In the genomic region with DNA sequence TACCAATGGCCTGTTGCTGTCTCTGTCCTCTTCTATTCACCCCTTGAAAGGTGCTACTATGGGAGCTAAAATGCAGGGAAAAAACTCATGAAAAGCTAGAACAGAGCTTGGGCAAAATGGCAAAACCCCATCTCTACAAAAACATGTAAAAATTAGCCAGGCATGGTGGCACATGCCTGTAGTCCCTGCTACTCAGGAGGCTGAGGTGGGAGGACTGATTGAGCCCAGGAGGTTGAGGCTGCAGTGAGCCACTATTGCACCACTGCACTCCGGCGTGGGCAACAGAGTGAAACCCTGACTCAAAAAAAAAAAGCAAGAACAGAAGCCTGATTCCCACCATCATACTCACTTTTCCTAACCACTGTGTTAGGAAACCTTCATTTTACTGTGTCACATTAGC, we compare ENCODE assay signal across 14 cellular contexts. TPM values are rescaled to one million over a fixed set of nuclear protein-coding genes. Genes with fewer than 3 reads are reported as not detected.
DNase-seq lines count a peak whose midpoint lies in the region; ATAC-seq and TF ChIP-seq lines count a peak whose summit lies in the region.
"Had no signal": no experiment of that assay in that cellular context is flagged by ENCODE, and none has a peak within 500 bp of the region (broad histone marks: within the 10 kb centered on the region; RNA-seq: fewer than 3 reads in every experiment).

No MANE protein-coding gene starts in this region.

- TF ChIP-seq EP300 in transverse colon (IDR thresholded peaks at IDR 0.05; ENCODE audit: low read depth), result no peak

- H3K9me3 ChIP-seq in heart left ventricle (no peaks in the 10 kb centered on the region), endodermal cell (ENCODE audit: control insufficient read depth, low read length) (peaks cover 11% of the 10 kb centered on the region), transverse colon (no peaks in the 10 kb centered on the region)
- H3K9me3 ChIP-seq: upper lobe of left lung had no signal

- TF ChIP-seq POLR2A in heart left ventricle (IDR thresholded peaks at IDR 0.05), result no peak
- no peak for TF ChIP-seq POLR2A in transverse colon (IDR thresholded peaks at IDR 0.05)

- H3K9me3 Mint-ChIP-seq in endodermal cell, result no peaks in the 10 kb centered on the region
- no peaks in the 10 kb centered on the region for H3K9me3 Mint-ChIP-seq in natural killer cell
- H3K9me3 Mint-ChIP-seq: activated T-cell treated with anti-CD3 and anti-CD28 coated beads, Interleukin-2, amount 50 U/mL, for 4 hours had no signal

- no peak overlapping the region for H3K4me3 Mint-ChIP-seq in endodermal cell
- H3K4me3 Mint-ChIP-seq in natural killer cell, result no peak overlapping the region
- H3K4me3 Mint-ChIP-seq: activated T-cell treated with anti-CD3 and anti-CD28 coated beads, Interleukin-2, amount 50 U/mL, for 4 hours had no signal

- H3K4me1 Mint-ChIP-seq in endodermal cell, result peaks cover 27% of the 10 kb centered on the region
- peaks cover 38 to 51% of the 10 kb centered on the region in 2 donors for H3K4me1 Mint-ChIP-seq in natural killer cell

- H3K27ac Mint-ChIP-seq in endodermal cell (peak overlapping the region; percentile 10), natural killer cell (peak overlapping the region; percentile 64 to 76)

- intact Hi-C loops in heart left ventricle (cut with DNase I), result loop anchor here in 4 of 10 donors (5.0 to 10.0 kb wide), 2 partner anchors 60 to 73 kb away; no protein-coding TSS in a partner anchor
- intact Hi-C loops in cardiac septum (cut with DNase I), result no loop called here
- intact Hi-C loops in natural killer cell (cut with micrococcal nuclease), result no loop called here
- intact Hi-C loops in transverse colon (cut with DNase I; ENCODE audit: low total_unique reads), result loop anchor here (5.0 kb wide), 1 partner anchor 73 kb away; no protein-coding TSS in a partner anchor

- peaks cover 0 to 7% (median under 1%) of the 10 kb centered on the region in 9 donors for H3K36me3 ChIP-seq in heart left ventricle
- H3K36me3 ChIP-seq in endodermal cell (ENCODE audit: control insufficient read depth, insufficient read depth, low read length), result peaks cover 37% of the 10 kb centered on the region
- H3K36me3 ChIP-seq in transverse colon, result no peaks in the 10 kb centered on the region
- H3K36me3 ChIP-seq: upper lobe of left lung had no signal

- H3K9ac ChIP-seq in endodermal cell (ENCODE audit: extremely low read depth, low read length, poor library complexity, severe bottlenecking), result no peak overlapping the region

- H3K4me1 ChIP-seq in heart left ventricle (peaks cover 0 to 99% (median 64%) of the 10 kb centered on the region in 12 donors), endodermal cell (ENCODE audit: control insufficient read depth, insufficient read depth, low read length) (peaks cover 4% of the 10 kb centered on the region), transverse colon (peaks cover 30 to 76% (median 48%) of the 10 kb centered on the region in 4 donors)

- peaks cover 26% of the 10 kb centered on the region for H3K36me3 Mint-ChIP-seq in endodermal cell (ENCODE audit: low read depth)
- H3K36me3 Mint-ChIP-seq in natural killer cell, result no peaks in the 10 kb centered on the region

- H3K4me3 ChIP-seq in heart left ventricle (peak overlapping the region in 10 of 12 donors; percentile 18 to 50 (median 42)), endodermal cell (ENCODE audit: low read length) (no peak overlapping the region), transverse colon (no peak overlapping the region)
- H3K4me3 ChIP-seq: upper lobe of left lung had no signal

- 57 to 89% (median 79%) methylated on average over 2 of the region's 2 CpGs for WGBS in heart left ventricle, 4 donors
- WGBS in endodermal cell (ENCODE audit: insufficient coverage in 1 of 2, insufficient read length in 1 of 2), 2 experiments, result 90% methylated on average over 2 of the region's 2 CpGs; no CpG with 5 or more reads in 1 of the 2 experiments
- WGBS in transverse colon (ENCODE audit: low coverage in 1 of 2), 2 donors, result 87% methylated on average over 2 of the region's 2 CpGs; no CpG with 5 or more reads in 1 of the 2 donors

- H3K27ac ChIP-seq in heart left ventricle, result peak overlapping the region; percentile 50 to 87 (median 80)
- no peak overlapping the region for H3K27ac ChIP-seq in endodermal cell (ENCODE audit: low read depth, low read length)
- H3K27ac ChIP-seq in transverse colon, result peak overlapping the region; percentile 68 to 81 (median 76)

- TF ChIP-seq CTCF in heart left ventricle (IDR thresholded peaks at IDR 0.05) (no peak), endodermal cell (conservative IDR thresholded peaks at IDR 0.05) (no peak), natural killer cell (IDR thresholded peaks at IDR 0.05) (no peak), transverse colon (IDR thresholded peaks at IDR 0.05) (no peak)

- ATAC-seq in heart left ventricle, result no peak
- no peak for ATAC-seq in natural killer cell
- ATAC-seq in GM19455 (IDR thresholded peaks at IDR 0.05; ENCODE audit: unreplicated experiment), result no peak
- ATAC-seq: activated T-cell treated with anti-CD3 and anti-CD28 coated beads, Interleukin-2, amount 50 U/mL, for 4 hours had no signal

- no peaks in the 10 kb centered on the region for H3K27me3 ChIP-seq in heart left ventricle
- H3K27me3 ChIP-seq in endodermal cell (ENCODE audit: control insufficient read depth, insufficient read depth, low read length, poor library complexity, severe bottlenecking), result no peaks in the 10 kb centered on the region
- H3K27me3 ChIP-seq in transverse colon, result no peaks in the 10 kb centered on the region
- H3K27me3 ChIP-seq: upper lobe of left lung had no signal

- in situ Hi-C loops in transverse colon (cut with MboI; ENCODE audit: low pct_ligation_motif_present in 1 of 4, low pct_unique_long_range_greater_than_20kb in 1 of 4, low sequenced_read_pairs in 3 of 4), result no loop called here
- in situ Hi-C loops in ACHN (cut with HindIII; ENCODE audit: low pct_ligation_motif_present, low pct_unique_long_range_greater_than_20kb, low sequenced_read_pairs), result no loop called here

- no peak for DNase-seq in heart left ventricle
- DNase-seq in cardiac septum (ENCODE audit: low spot score), result no peak
- no peak for DNase-seq in endodermal cell
- no peak for DNase-seq in natural killer cell
- no peak for DNase-seq in transverse colon
- DNase-seq in ACHN, result no peak
- no peak for DNase-seq in NCI-H345 treated with DMSO at 0.1 percent for 48 hours (lab: John Stamatoyannopoulos, UW; ENCODE audit: unreplicated experiment)
- DNase-seq: activated CD4-positive, CD25-positive, alpha-beta regulatory T cell treated with anti-CD3 and anti-CD28 coated beads, Interleukin-2, amount 50 U/mL, for 72 hours; activated T-cell treated with anti-CD3 and anti-CD28 coated beads, Interleukin-2, amount 50 U/mL, for 4 hours; DMS 273 treated with DMSO at 0.1 percent for 48 hours; kidney glomerular epithelial cell; NCI-H2171; upper lobe of left lung had no signal

- no peaks in the 10 kb centered on the region for H3K27me3 Mint-ChIP-seq in endodermal cell (ENCODE audit: insufficient read depth)
- no peaks in the 10 kb centered on the region for H3K27me3 Mint-ChIP-seq in natural killer cell (ENCODE audit: low read depth in 2 of 2)

RNA-seq across cellular contexts. Expression of gene MAP4, which starts 1.9 kb away (rescaled TPM):
- 1,000 to 10,000 TPM in 2 of 9 donors, 100 to 1,000 TPM in 7; 484 to 1,422 (median 877) TPM for total RNA-seq in heart left ventricle
- polyA plus RNA-seq in heart left ventricle, result 100 to 1,000 TPM; 206 to 346 TPM
- total RNA-seq in cardiac septum, result 1,491 TPM
- 100 to 1,000 TPM; 152 to 169 TPM for total RNA-seq in endodermal cell
- polyA plus RNA-seq in endodermal cell (2013, experiment 1 of 2), result 134 TPM
- polyA plus RNA-seq in endodermal cell (2013, experiment 2 of 2), result 129 TPM
- 10 to 100 TPM; 74.5 to 97.1 (median 88.9) TPM for total RNA-seq in natural killer cell
- 100 to 1,000 TPM in 1 of 4 donors, 10 to 100 TPM in 3; 68.8 to 148 (median 82.9) TPM for total RNA-seq in transverse colon

Comparison
In these comparisons a context has a peak if more than half of its experiments do, and no peak if none do; other contexts are left out.
1. H3K4me3 ChIP-seq: peak in heart left ventricle (10 of 12); none in endodermal cell (single experiment) and transverse colon (0 of 4).